32 cellular contexts compared by ENCODE assay signal in the genomic region with DNA sequence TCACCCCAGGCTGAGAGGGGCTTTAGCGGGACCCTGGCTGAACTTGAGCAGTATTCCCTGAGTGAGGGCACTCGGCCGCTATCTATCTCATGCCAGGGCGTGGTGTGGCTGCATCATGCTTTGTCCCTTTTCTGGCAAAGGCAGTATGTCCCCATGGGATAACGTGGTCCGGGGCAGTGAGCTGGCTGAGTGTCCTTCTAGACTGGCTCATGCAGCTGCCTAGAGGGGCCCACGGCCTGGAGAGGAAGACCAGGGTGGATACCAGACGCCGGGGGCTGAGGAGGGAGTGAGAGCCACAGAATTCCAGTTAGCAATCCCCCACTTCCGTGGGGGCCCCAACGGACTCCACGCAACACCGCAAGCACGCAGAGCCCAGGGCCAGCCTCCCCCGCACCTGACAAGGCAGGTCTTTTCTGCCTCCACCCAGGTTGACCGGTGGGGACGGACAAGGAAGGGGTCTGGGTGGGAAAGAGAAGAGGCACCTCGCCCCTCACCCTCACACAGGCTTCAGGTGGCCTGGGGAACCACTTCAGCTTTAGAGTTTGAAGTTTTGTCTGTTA. TPM values are rescaled to one million over a fixed set of nuclear protein-coding genes. Genes with fewer than 3 reads are reported as not detected.
"Had no signal": no experiment of that assay in that cellular context is flagged by ENCODE, and none has a peak within 500 bp of the region (broad histone marks: within the 10 kb centered on the region; RNA-seq: fewer than 3 reads in every experiment).

No MANE protein-coding gene starts in this region.

- DNase-seq: activated CD4-positive, alpha-beta memory T cell treated with anti-CD3 and anti-CD28 coated beads for 36 hours; activated CD4-positive, alpha-beta T cell treated with anti-CD3 and anti-CD28 coated beads for 4 hours; activated CD8-positive, alpha-beta memory T cell treated with anti-CD3 and anti-CD28 coated beads, Interleukin-2, amount 50 U/mL, for 4 hours; activated effector memory CD4-positive, alpha-beta T cell treated with anti-CD3 and anti-CD28 coated beads, Interleukin-2, amount 50 U/mL, for 16 hours; activated naive CD4-positive, alpha-beta T cell treated with anti-CD3 and anti-CD28 coated beads, Interleukin-2, amount 10 ng/mL, durations not matched to agents 7 days and 5 days; activated naive CD8-positive, alpha-beta T cell treated with anti-CD3 and anti-CD28 coated beads, Interleukin-2, amount 10 ng/mL, durations not matched to agents 7 days and 5 days; activated T-cell treated with anti-CD3 and anti-CD28 coated beads, Interleukin-2, amount 50 U/mL, for 1 hour; caudate nucleus; effector CD8-positive, alpha-beta T cell; esophagus squamous epithelium; foreskin melanocyte; heart right ventricle; kidney glomerular epithelial cell; lower lobe of right lung; mesenchymal stem cell; naive thymus-derived CD8-positive, alpha-beta T cell; right lobe of liver; stimulated activated CD4-positive, alpha-beta T cell treated with anti-CD3 and anti-CD28 coated beads, Interleukin-12 subunit alpha, Interleukin-12 subunit beta, amount 100 ng/mL, for 4 hours; stimulated activated CD4-positive, alpha-beta T cell treated with anti-CD3 and anti-CD28 coated beads, Interleukin-4, amount 100 ng/mL, for 1 hour; T-helper 9 cell; trophoblast cell; uterus had no signal

- ATAC-seq: heart right ventricle; left lobe of liver; lower lobe of right lung; naive thymus-derived CD8-positive, alpha-beta T cell; right lobe of liver had no signal

- H3K4me1 ChIP-seq: right lobe of liver had no signal

- H3K4me3 Mint-ChIP-seq: activated CD4-positive, alpha-beta memory T cell treated with anti-CD3 and anti-CD28 coated beads for 36 hours; activated naive CD4-positive, alpha-beta T cell treated with anti-CD3 and anti-CD28 coated beads, Interleukin-2, amount 10 ng/mL, durations not matched to agents 7 days and 5 days; activated naive CD8-positive, alpha-beta T cell treated with anti-CD3 and anti-CD28 coated beads, Interleukin-2, amount 10 ng/mL, durations not matched to agents 7 days and 5 days; activated T-helper 1 cell treated with anti-CD3 and anti-CD28 coated beads, Interleukin-12 subunit alpha, Interleukin-12 subunit beta, Interleukin-2, Interleukin-4 antibody, amounts not matched to agents 30 ng/mL and 10 ng/mL and 1 ng/mL, durations not matched to agents 14 hours and 24 hours and 36 hours; naive thymus-derived CD8-positive, alpha-beta T cell; stimulated activated naive CD8-positive, alpha-beta T cell treated with anti-CD3 and anti-CD28 coated beads, Interleukin-15, Interleukin-2, amounts not matched to agents 100 ng/mL and 50 ng/mL, for 24 hours; T-helper 1 cell treated with Interleukin-12 subunit alpha and Interleukin-12 subunit beta and Interleukin-4 antibody, amounts not matched to agents 30 μg/mL and 1 μg/mL, for 36 hours had no signal

- H3K27me3 Mint-ChIP-seq: activated CD4-positive, alpha-beta memory T cell treated with anti-CD3 and anti-CD28 coated beads for 36 hours; stimulated activated naive CD8-positive, alpha-beta T cell treated with anti-CD3 and anti-CD28 coated beads, Interleukin-15, Interleukin-2, amounts not matched to agents 100 ng/mL and 50 ng/mL, for 24 hours had no signal

- H3K4me3 ChIP-seq: esophagus squamous epithelium, heart right ventricle, lower lobe of right lung, right lobe of liver, skin epidermis, thoracic aorta, uterus had no signal

- H3K27me3 ChIP-seq: esophagus squamous epithelium, right lobe of liver, uterus had no signal

- H3K36me3 ChIP-seq: esophagus squamous epithelium, heart right ventricle, lower lobe of right lung, right lobe of liver, thoracic aorta, uterus had no signal

- H3K9me3 Mint-ChIP-seq: activated CD4-positive, alpha-beta memory T cell treated with anti-CD3 and anti-CD28 coated beads for 36 hours; activated naive CD4-positive, alpha-beta T cell treated with anti-CD3 and anti-CD28 coated beads, Interleukin-2, amount 10 ng/mL, durations not matched to agents 7 days and 5 days; activated naive CD8-positive, alpha-beta T cell treated with anti-CD3 and anti-CD28 coated beads, Interleukin-2, amount 10 ng/mL, durations not matched to agents 7 days and 5 days; activated T-helper 1 cell treated with anti-CD3 and anti-CD28 coated beads, Interleukin-12 subunit alpha, Interleukin-12 subunit beta, Interleukin-2, Interleukin-4 antibody, amounts not matched to agents 30 ng/mL and 10 ng/mL and 1 ng/mL, durations not matched to agents 14 hours and 24 hours and 36 hours; naive thymus-derived CD8-positive, alpha-beta T cell; stimulated activated naive CD8-positive, alpha-beta T cell treated with anti-CD3 and anti-CD28 coated beads, Interleukin-15, Interleukin-2, amounts not matched to agents 100 ng/mL and 50 ng/mL, for 24 hours; T-helper 1 cell treated with Interleukin-12 subunit alpha and Interleukin-12 subunit beta and Interleukin-4 antibody, amounts not matched to agents 30 μg/mL and 1 μg/mL, for 36 hours had no signal

- H3K9me3 ChIP-seq: esophagus squamous epithelium, heart right ventricle, lower lobe of right lung, right lobe of liver, thoracic aorta, uterus had no signal

- H3K36me3 Mint-ChIP-seq: activated CD4-positive, alpha-beta memory T cell treated with anti-CD3 and anti-CD28 coated beads for 36 hours; activated naive CD4-positive, alpha-beta T cell treated with anti-CD3 and anti-CD28 coated beads, Interleukin-2, amount 10 ng/mL, durations not matched to agents 7 days and 5 days; activated naive CD8-positive, alpha-beta T cell treated with anti-CD3 and anti-CD28 coated beads, Interleukin-2, amount 10 ng/mL, durations not matched to agents 7 days and 5 days; naive thymus-derived CD8-positive, alpha-beta T cell had no signal

- H3K27ac ChIP-seq: epithelial cell of prostate, esophagus squamous epithelium, heart right ventricle, lower lobe of right lung, right lobe of liver, thoracic aorta, uterus, VCaP had no signal

- H3K27ac Mint-ChIP-seq: activated CD4-positive, alpha-beta memory T cell treated with anti-CD3 and anti-CD28 coated beads for 36 hours; activated naive CD4-positive, alpha-beta T cell treated with anti-CD3 and anti-CD28 coated beads, Interleukin-2, amount 10 ng/mL, durations not matched to agents 7 days and 5 days; activated naive CD8-positive, alpha-beta T cell treated with anti-CD3 and anti-CD28 coated beads, Interleukin-2, amount 10 ng/mL, durations not matched to agents 7 days and 5 days; activated T-helper 1 cell treated with anti-CD3 and anti-CD28 coated beads, Interleukin-12 subunit alpha, Interleukin-12 subunit beta, Interleukin-2, Interleukin-4 antibody, amounts not matched to agents 30 ng/mL and 10 ng/mL and 1 ng/mL, durations not matched to agents 14 hours and 24 hours and 36 hours; stimulated activated naive CD8-positive, alpha-beta T cell treated with anti-CD3 and anti-CD28 coated beads, Interleukin-15, Interleukin-2, amounts not matched to agents 100 ng/mL and 50 ng/mL, for 24 hours; T-helper 1 cell treated with Interleukin-12 subunit alpha and Interleukin-12 subunit beta and Interleukin-4 antibody, amounts not matched to agents 30 μg/mL and 1 μg/mL, for 36 hours had no signal

RNA-seq across cellular contexts. Expression of gene NFAM1, which starts 15.5 kb away (rescaled TPM):
- total RNA-seq: glomerular endothelial cell, osteocyte had no signal
- polyA plus RNA-seq: naive thymus-derived CD8-positive, alpha-beta T cell had no signal
